Comparison of ENCODE assay signal across 1 cellular context in the genomic region with DNA sequence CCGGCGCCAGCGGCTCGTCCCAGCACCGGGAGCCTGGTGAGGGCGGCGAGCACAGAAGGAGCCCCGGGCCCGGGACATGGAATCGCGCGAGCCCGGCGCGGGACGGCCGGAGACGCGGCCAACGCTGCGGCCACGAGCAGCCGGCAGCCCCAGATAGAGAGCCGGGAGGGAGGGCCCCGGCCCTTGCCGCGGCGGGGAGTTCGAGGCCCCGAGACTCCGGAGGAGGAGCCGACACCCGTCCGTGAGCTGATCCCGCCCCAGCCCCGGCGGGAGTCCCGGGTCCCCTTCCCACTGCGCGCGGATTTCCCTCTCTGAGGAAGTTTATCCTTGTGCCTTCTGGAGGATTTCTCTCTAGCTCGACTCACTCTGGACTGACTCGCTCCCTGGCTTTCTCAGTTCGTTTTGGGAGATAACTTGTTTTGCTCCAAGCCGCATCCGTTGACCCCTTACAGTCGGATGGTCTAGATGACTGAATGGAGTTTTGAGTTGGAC.
TF ChIP-seq lines count a peak whose summit lies in the region.

No MANE protein-coding gene starts in this region.

TF ChIP-seq in HepG2, 621 proteins besides CTCF, POLR2A, EP300 and RAD21 (continued from another document):
- TF ChIP-seq, protein P1, sequence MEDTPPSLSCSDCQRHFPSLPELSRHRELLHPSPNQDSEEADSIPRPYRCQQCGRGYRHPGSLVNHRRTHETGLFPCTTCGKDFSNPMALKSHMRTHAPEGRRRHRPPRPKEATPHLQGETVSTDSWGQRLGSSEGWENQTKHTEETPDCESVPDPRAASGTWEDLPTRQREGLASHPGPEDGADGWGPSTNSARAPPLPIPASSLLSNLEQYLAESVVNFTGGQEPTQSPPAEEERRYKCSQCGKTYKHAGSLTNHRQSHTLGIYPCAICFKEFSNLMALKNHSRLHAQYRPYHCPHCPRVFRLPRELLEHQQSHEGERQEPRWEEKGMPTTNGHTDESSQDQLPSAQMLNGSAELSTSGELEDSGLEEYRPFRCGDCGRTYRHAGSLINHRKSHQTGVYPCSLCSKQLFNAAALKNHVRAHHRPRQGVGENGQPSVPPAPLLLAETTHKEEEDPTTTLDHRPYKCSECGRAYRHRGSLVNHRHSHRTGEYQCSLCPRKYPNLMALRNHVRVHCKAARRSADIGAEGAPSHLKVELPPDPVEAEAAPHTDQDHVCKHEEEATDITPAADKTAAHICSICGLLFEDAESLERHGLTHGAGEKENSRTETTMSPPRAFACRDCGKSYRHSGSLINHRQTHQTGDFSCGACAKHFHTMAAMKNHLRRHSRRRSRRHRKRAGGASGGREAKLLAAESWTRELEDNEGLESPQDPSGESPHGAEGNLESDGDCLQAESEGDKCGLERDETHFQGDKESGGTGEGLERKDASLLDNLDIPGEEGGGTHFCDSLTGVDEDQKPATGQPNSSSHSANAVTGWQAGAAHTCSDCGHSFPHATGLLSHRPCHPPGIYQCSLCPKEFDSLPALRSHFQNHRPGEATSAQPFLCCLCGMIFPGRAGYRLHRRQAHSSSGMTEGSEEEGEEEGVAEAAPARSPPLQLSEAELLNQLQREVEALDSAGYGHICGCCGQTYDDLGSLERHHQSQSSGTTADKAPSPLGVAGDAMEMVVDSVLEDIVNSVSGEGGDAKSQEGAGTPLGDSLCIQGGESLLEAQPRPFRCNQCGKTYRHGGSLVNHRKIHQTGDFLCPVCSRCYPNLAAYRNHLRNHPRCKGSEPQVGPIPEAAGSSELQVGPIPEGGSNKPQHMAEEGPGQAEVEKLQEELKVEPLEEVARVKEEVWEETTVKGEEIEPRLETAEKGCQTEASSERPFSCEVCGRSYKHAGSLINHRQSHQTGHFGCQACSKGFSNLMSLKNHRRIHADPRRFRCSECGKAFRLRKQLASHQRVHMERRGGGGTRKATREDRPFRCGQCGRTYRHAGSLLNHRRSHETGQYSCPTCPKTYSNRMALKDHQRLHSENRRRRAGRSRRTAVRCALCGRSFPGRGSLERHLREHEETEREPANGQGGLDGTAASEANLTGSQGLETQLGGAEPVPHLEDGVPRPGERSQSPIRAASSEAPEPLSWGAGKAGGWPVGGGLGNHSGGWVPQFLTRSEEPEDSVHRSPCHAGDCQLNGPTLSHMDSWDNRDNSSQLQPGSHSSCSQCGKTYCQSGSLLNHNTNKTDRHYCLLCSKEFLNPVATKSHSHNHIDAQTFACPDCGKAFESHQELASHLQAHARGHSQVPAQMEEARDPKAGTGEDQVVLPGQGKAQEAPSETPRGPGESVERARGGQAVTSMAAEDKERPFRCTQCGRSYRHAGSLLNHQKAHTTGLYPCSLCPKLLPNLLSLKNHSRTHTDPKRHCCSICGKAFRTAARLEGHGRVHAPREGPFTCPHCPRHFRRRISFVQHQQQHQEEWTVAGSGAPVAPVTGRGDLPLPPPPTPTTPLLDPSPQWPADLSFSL (CRISPR knock-in tag; IDR thresholded peaks at IDR 0.05) = 0 out of 2 replicates have a peak, but pooled peaks have one; percentile 0
- TF ChIP-seq NFE2L1 (CRISPR knock-in tag; IDR thresholded peaks at IDR 0.05; ENCODE audit: borderline replicate concordance) = no peak
- TF ChIP-seq MAZ (IDR thresholded peaks at IDR 0.05; ENCODE audit: borderline replicate concordance, low read depth, low read length) = no peak
- TF ChIP-seq MAZ (CRISPR knock-in tag; IDR thresholded peaks at IDR 0.05; ENCODE audit: low read depth) = no peak
- TF ChIP-seq ISL2 (CRISPR knock-in tag; IDR thresholded peaks at IDR 0.05) = peak; percentile 30; the same call in 1 of the 2 replicates
- TF ChIP-seq, protein P2, sequence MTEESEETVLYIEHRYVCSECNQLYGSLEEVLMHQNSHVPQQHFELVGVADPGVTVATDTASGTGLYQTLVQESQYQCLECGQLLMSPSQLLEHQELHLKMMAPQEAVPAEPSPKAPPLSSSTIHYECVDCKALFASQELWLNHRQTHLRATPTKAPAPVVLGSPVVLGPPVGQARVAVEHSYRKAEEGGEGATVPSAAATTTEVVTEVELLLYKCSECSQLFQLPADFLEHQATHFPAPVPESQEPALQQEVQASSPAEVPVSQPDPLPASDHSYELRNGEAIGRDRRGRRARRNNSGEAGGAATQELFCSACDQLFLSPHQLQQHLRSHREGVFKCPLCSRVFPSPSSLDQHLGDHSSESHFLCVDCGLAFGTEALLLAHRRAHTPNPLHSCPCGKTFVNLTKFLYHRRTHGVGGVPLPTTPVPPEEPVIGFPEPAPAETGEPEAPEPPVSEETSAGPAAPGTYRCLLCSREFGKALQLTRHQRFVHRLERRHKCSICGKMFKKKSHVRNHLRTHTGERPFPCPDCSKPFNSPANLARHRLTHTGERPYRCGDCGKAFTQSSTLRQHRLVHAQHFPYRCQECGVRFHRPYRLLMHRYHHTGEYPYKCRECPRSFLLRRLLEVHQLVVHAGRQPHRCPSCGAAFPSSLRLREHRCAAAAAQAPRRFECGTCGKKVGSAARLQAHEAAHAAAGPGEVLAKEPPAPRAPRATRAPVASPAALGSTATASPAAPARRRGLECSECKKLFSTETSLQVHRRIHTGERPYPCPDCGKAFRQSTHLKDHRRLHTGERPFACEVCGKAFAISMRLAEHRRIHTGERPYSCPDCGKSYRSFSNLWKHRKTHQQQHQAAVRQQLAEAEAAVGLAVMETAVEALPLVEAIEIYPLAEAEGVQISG (CRISPR knock-in tag; IDR thresholded peaks at IDR 0.05) = no peak
- TF ChIP-seq, protein P3, sequence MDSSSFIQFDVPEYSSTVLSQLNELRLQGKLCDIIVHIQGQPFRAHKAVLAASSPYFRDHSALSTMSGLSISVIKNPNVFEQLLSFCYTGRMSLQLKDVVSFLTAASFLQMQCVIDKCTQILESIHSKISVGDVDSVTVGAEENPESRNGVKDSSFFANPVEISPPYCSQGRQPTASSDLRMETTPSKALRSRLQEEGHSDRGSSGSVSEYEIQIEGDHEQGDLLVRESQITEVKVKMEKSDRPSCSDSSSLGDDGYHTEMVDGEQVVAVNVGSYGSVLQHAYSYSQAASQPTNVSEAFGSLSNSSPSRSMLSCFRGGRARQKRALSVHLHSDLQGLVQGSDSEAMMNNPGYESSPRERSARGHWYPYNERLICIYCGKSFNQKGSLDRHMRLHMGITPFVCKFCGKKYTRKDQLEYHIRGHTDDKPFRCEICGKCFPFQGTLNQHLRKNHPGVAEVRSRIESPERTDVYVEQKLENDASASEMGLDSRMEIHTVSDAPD (CRISPR knock-in tag; IDR thresholded peaks at IDR 0.05) = no peak
- peak; percentile 18; the same call in 1 of the 2 replicates for TF ChIP-seq ZNF563 (CRISPR knock-in tag; IDR thresholded peaks at IDR 0.05)
- TF ChIP-seq, protein P4, sequence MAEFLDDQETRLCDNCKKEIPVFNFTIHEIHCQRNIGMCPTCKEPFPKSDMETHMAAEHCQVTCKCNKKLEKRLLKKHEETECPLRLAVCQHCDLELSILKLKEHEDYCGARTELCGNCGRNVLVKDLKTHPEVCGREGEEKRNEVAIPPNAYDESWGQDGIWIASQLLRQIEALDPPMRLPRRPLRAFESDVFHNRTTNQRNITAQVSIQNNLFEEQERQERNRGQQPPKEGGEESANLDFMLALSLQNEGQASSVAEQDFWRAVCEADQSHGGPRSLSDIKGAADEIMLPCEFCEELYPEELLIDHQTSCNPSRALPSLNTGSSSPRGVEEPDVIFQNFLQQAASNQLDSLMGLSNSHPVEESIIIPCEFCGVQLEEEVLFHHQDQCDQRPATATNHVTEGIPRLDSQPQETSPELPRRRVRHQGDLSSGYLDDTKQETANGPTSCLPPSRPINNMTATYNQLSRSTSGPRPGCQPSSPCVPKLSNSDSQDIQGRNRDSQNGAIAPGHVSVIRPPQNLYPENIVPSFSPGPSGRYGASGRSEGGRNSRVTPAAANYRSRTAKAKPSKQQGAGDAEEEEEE (CRISPR knock-in tag; IDR thresholded peaks at IDR 0.05; ENCODE audit: borderline replicate concordance) = no peak
- TF ChIP-seq ZNF142 (CRISPR knock-in tag; IDR thresholded peaks at IDR 0.05) = peak; percentile 36; the same call in 1 of the 2 replicates
- no peak for TF ChIP-seq PLRG1 (conservative IDR thresholded peaks at IDR 0.05)
- peak; percentile 46; the same call in 1 of the 2 replicates for TF ChIP-seq ZNF772 (CRISPR knock-in tag; IDR thresholded peaks at IDR 0.05)
- 0 out of 2 replicates have a peak, but pooled peaks have one; percentile 20 for TF ChIP-seq ZSCAN20 (CRISPR knock-in tag; IDR thresholded peaks at IDR 0.05; ENCODE audit: borderline replicate concordance)
- no peak for TF ChIP-seq RFX3 (CRISPR knock-in tag; IDR thresholded peaks at IDR 0.05)
- TF ChIP-seq ZFP1 (CRISPR knock-in tag; IDR thresholded peaks at IDR 0.05) = no peak
- TF ChIP-seq AGO2 (optimal IDR thresholded peaks at IDR 0.05; ENCODE audit: low read depth, low read length) = peak; percentile 71
- no peak for TF ChIP-seq SATB2 (CRISPR knock-in tag; IDR thresholded peaks at IDR 0.05)
- no peak for TF ChIP-seq KAT8 (CRISPR knock-in tag; IDR thresholded peaks at IDR 0.05)
